9 cellular contexts compared by ENCODE assay signal in the genomic region with DNA sequence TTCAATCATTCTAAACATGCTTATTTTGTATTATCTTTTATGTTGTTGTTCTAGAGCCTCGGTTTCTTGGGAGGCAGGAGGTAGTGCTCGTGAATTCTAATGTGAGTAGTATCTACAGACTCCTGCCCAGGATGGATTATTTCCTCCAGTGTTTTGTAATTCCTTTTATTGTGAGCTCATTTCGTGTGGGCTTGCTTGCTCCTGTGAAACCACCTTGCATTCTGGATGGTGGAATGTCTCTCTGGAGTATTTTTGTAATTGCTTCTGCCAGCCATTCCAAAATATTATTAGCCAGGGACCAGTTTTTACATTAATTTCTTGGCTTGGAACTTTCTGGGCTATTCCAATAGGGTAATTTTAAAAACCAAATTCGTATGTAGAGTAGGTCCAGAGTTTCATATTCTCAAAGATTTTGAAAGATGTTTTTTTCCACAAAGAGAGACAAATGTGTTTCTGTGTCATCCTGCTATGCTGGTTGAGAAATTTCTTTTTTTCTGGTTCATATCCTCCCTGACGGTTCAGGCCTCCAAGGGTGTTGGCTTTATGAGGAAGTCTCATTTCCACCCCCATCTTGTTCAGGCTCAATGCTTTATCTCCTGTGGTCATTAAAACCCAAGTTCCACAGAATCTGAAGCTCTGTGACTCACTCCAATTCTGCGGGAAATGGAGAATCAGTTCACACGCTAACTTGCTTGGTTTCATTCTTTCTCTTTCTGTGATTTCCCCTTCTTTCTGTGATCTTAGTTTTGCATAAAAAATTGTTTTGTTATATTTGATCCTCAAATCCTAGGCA. TPM values are rescaled to one million over a fixed set of nuclear protein-coding genes. Genes with fewer than 3 reads are reported as not detected.
DNase-seq lines count a peak whose midpoint lies in the region; ATAC-seq and TF ChIP-seq lines count a peak whose summit lies in the region.
"Had no signal": no experiment of that assay in that cellular context is flagged by ENCODE, and none has a peak within 500 bp of the region (broad histone marks: within the 10 kb centered on the region; RNA-seq: fewer than 3 reads in every experiment).

No MANE protein-coding gene starts in this region.

- H3K4ac ChIP-seq in trophoblast cell (ENCODE audit: low read depth, low read length) = no peak overlapping the region

- peaks cover 1% of the 10 kb centered on the region for H3K79me2 ChIP-seq in trophoblast cell (ENCODE audit: control insufficient read depth, insufficient read depth, low read length, poor library complexity)

- H3K4me3 ChIP-seq in cardiac fibroblast (replicated peaks in 1 of 2; ENCODE audit: low read depth in 2 of 2, low read length in 2 of 2) (no peak overlapping the region), trophoblast cell (ENCODE audit: low read depth, low read length) (no peak overlapping the region)

- no peaks in the 10 kb centered on the region for H3K27me3 ChIP-seq in trophoblast cell (ENCODE audit: insufficient read depth, low read length)

- no peak overlapping the region for H3K14ac ChIP-seq in trophoblast cell (ENCODE audit: low read length)

- H4K12ac ChIP-seq in trophoblast cell (ENCODE audit: low read depth, low read length) = no peak overlapping the region

- H3K4me1 ChIP-seq in trophoblast cell (ENCODE audit: control insufficient read depth in 1 of 2, insufficient read depth in 2 of 2, low read length in 2 of 2) = peaks cover 7 to 8% of the 10 kb centered on the region in 2 experiments

- H3K9me3 ChIP-seq in trophoblast cell (ENCODE audit: insufficient read depth, low read depth, low read length) = no peaks in the 10 kb centered on the region

- H3K79me1 ChIP-seq in trophoblast cell (ENCODE audit: low read length) = peaks cover 1% of the 10 kb centered on the region

- no peak overlapping the region for H2AFZ ChIP-seq in trophoblast cell (ENCODE audit: insufficient read depth, low read length, poor library complexity)

- no peak for ATAC-seq in GM19328 (IDR thresholded peaks at IDR 0.05; ENCODE audit: unreplicated experiment)

- no peak overlapping the region for H3K18ac ChIP-seq in trophoblast cell (ENCODE audit: low read length)

- H4K91ac ChIP-seq in trophoblast cell (ENCODE audit: low read depth, low read length) = no peak overlapping the region

- DNase-seq in EH (ENCODE audit: low read depth) (peak; percentile 99), M059J (ENCODE audit: low read depth) (peak; percentile 98), cardiac fibroblast (ENCODE audit: low read depth in 2 of 2) (peak; percentile 86 to 92), trophoblast cell (peak; percentile 48 to 65), HPDE6-E6E7 (ENCODE audit: extremely low spot score) (no peak), COR-L47 (lab: John Stamatoyannopoulos, UW) (no peak), NAMALWA (ENCODE audit: low spot score) (no peak)
- DNase-seq: left cardiac atrium had no signal

- no peak overlapping the region for H2BK5ac ChIP-seq in trophoblast cell (ENCODE audit: low read depth, low read length, poor library complexity)

- no peak overlapping the region for H3K9ac ChIP-seq in trophoblast cell (ENCODE audit: low read length)

- H3K27ac ChIP-seq in trophoblast cell (ENCODE audit: low read depth, low read length) = no peak overlapping the region

- no CpG with 5 or more reads among the region's 7 CpGs for WGBS in trophoblast cell (ENCODE audit: extremely low coverage, insufficient coverage, insufficient read length)

- H2BK12ac ChIP-seq in trophoblast cell (ENCODE audit: low read length) = peak overlapping the region; percentile 70

- H2AK5ac ChIP-seq in trophoblast cell (ENCODE audit: low read length) = no peak overlapping the region

- H3K23ac ChIP-seq in trophoblast cell (ENCODE audit: low read length) = no peak overlapping the region

- H3K36me3 ChIP-seq in trophoblast cell (ENCODE audit: control insufficient read depth in 1 of 2, insufficient read depth in 2 of 2, low read length in 2 of 2) = no peaks in the 10 kb centered on the region

- TF ChIP-seq CTCF in cardiac fibroblast (IDR thresholded peaks at IDR 0.05; ENCODE audit: low read depth, low read length) = no peak

- H2BK120ac ChIP-seq in trophoblast cell (ENCODE audit: insufficient read depth, low read length, poor library complexity) = no peak overlapping the region

- no peak overlapping the region for H4K8ac ChIP-seq in trophoblast cell (ENCODE audit: low read depth, low read length)

- H3K4me2 ChIP-seq in trophoblast cell (ENCODE audit: low read length) = no peak overlapping the region

RNA-seq across cellular contexts. Expression of a gene that starts 41.7 kb away (rescaled TPM):
- 243 and 296 TPM in 2 replicates for total RNA-seq in M059J (2014; rRNA removed; shearing (Covaris generic))
- 510 and 518 TPM in 2 replicates for polyA plus RNA-seq in trophoblast cell (2013)

Comparison
In these comparisons a context has a peak if more than half of its experiments do, and no peak if none do; other contexts are left out.
1. DNase-seq: peak in EH (single experiment), M059J (single experiment), cardiac fibroblast (2 of 2) and trophoblast cell (2 of 2); none in HPDE6-E6E7 (single experiment), COR-L47 (single experiment) and NAMALWA (single experiment).